Comparison of ENCODE assay signal across 1 cellular context in genomic region chr4:35500812-35501211, GRCh38.
TF ChIP-seq lines count a peak whose summit lies in the region.

No MANE protein-coding gene starts in this region.

TF ChIP-seq in H1, 55 proteins besides CTCF, POLR2A, EP300 and RAD21 (continued from another document):
- TF ChIP-seq, protein P1, sequence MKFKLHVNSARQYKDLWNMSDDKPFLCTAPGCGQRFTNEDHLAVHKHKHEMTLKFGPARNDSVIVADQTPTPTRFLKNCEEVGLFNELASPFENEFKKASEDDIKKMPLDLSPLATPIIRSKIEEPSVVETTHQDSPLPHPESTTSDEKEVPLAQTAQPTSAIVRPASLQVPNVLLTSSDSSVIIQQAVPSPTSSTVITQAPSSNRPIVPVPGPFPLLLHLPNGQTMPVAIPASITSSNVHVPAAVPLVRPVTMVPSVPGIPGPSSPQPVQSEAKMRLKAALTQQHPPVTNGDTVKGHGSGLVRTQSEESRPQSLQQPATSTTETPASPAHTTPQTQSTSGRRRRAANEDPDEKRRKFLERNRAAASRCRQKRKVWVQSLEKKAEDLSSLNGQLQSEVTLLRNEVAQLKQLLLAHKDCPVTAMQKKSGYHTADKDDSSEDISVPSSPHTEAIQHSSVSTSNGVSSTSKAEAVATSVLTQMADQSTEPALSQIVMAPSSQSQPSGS (IDR thresholded peaks at IDR 0.05; ENCODE audit: low read length): no peak
TF ChIP-seq in H1: peak in this region for 0.
